Comparison of ENCODE assay signal across 31 cellular contexts in genomic region chr1:240349695-240350094, GRCh38.
"Had no signal": no experiment of that assay in that cellular context is flagged by ENCODE, and none has a peak within 500 bp of the region (broad histone marks: within the 10 kb centered on the region; RNA-seq: fewer than 3 reads in every experiment).

No MANE protein-coding gene starts in this region.

- H2AFZ ChIP-seq: hepatocyte, neural progenitor cell had no signal

- H3K9me3 ChIP-seq: esophagus squamous epithelium, gastroesophageal sphincter, heart left ventricle, mucosa of descending colon, ovary, psoas muscle, sigmoid colon, testis, tibial artery had no signal

- H3K4me1 ChIP-seq: esophagus squamous epithelium, foreskin keratinocyte, heart left ventricle, neural progenitor cell, psoas muscle, spleen, testis, tibial artery had no signal

- H3K27ac ChIP-seq: coronary artery, esophagus squamous epithelium, foreskin keratinocyte, gastroesophageal sphincter, heart left ventricle, hepatocyte, neural progenitor cell, ovary, psoas muscle, spleen, testis, tibial artery had no signal

- H3K36me3 Mint-ChIP-seq: mesothelial cell of epicardium; naive B cell; stimulated activated memory B cell treated with anti-CD40 and anti-IgM and Interleukin-4, amounts not matched to agents 10 μg/mL and 1 μg/mL and 100 μg/mL, for 72 hours; type B pancreatic cell had no signal

- ATAC-seq: foreskin keratinocyte; gastroesophageal sphincter; heart left ventricle; left lobe of liver; mucosa of descending colon; psoas muscle; right cardiac atrium; stimulated activated memory B cell treated with anti-CD40 and anti-IgM and Interleukin-4, amounts not matched to agents 10 μg/mL and 1 μg/mL and 100 μg/mL, for 72 hours; stimulated activated naive CD8-positive, alpha-beta T cell treated with anti-CD3 and anti-CD28 coated beads, Interleukin-15, Interleukin-2, amounts not matched to agents 100 U/mL and 50 U/mL, for 24 hours had no signal

- H3K9me3 Mint-ChIP-seq: mesothelial cell of epicardium, nephron, neural progenitor cell, type B pancreatic cell had no signal

- H3K4me2 ChIP-seq: hepatocyte, neural progenitor cell had no signal

- DNase-seq: dermis blood vessel endothelial cell; effector memory CD4-positive, alpha-beta T cell; erythroblast; esophagus squamous epithelium; foreskin keratinocyte; heart left ventricle; kidney; mesenchymal stem cell; mucosa of descending colon; naive B cell; ovary; posterior cingulate gyrus; psoas muscle; right cardiac atrium; sigmoid colon; spleen; stimulated activated CD4-positive, alpha-beta T cell treated with anti-CD3 and anti-CD28 coated beads, Interleukin-4, amount 100 ng/mL, for 4 hours; stimulated activated naive CD8-positive, alpha-beta T cell treated with anti-CD3 and anti-CD28 coated beads, Interleukin-15, Interleukin-2, amounts not matched to agents 100 U/mL and 50 U/mL, for 24 hours; substantia nigra; testis; tibial artery had no signal

- H3K9ac ChIP-seq: neural progenitor cell had no signal

- H3K27ac Mint-ChIP-seq: mesothelial cell of epicardium; naive B cell; nephron; neural progenitor cell; stimulated activated memory B cell treated with anti-CD40 and anti-IgM and Interleukin-4, amounts not matched to agents 10 μg/mL and 1 μg/mL and 100 μg/mL, for 72 hours; type B pancreatic cell had no signal

- H3K4me3 Mint-ChIP-seq: mesothelial cell of epicardium; naive B cell; nephron; neural progenitor cell; stimulated activated memory B cell treated with anti-CD40 and anti-IgM and Interleukin-4, amounts not matched to agents 10 μg/mL and 1 μg/mL and 100 μg/mL, for 72 hours; type B pancreatic cell had no signal

- H3K4me3 ChIP-seq: coronary artery, esophagus squamous epithelium, gastroesophageal sphincter, heart left ventricle, hepatocyte, mucosa of descending colon, neural progenitor cell, ovary, psoas muscle, sigmoid colon, spleen, testis, tibial artery had no signal

- H3K36me3 ChIP-seq: esophagus squamous epithelium, gastroesophageal sphincter, heart left ventricle, neural progenitor cell, ovary, sigmoid colon, spleen, tibial artery had no signal

- FAIRE-seq: endometrium, kidney had no signal

- H3K27me3 Mint-ChIP-seq: naive B cell; stimulated activated memory B cell treated with anti-CD40 and anti-IgM and Interleukin-4, amounts not matched to agents 10 μg/mL and 1 μg/mL and 100 μg/mL, for 72 hours; type B pancreatic cell had no signal

- H3K27me3 ChIP-seq: esophagus squamous epithelium, foreskin keratinocyte, gastroesophageal sphincter, heart left ventricle, hepatocyte, neural progenitor cell, ovary, sigmoid colon, spleen, testis, tibial artery had no signal

- H3K4me1 Mint-ChIP-seq: mesothelial cell of epicardium; naive B cell; nephron; neural progenitor cell; stimulated activated memory B cell treated with anti-CD40 and anti-IgM and Interleukin-4, amounts not matched to agents 10 μg/mL and 1 μg/mL and 100 μg/mL, for 72 hours had no signal
